ENCODE assay signal across 8 cellular contexts in genomic region chr17:50426472-50426782, GRCh38.
A peak's percentile ranks its signal among the peaks of the same experiment; 100 is the strongest.
DNase-seq lines count a peak whose midpoint lies in the region; ATAC-seq lines count a peak whose summit lies in the region.

No MANE protein-coding gene starts in this region.

- H3K9ac ChIP-seq in iPS-20b (ENCODE audit: low read depth, low read length) (peak overlapping the region; percentile 54; the same call in 1 of the 2 replicates), stomach smooth muscle (ENCODE audit: low read length in 2 of 2) (peak overlapping the region; percentile 48 to 71)

- H3K4me1 Mint-ChIP-seq in activated naive CD8-positive, alpha-beta T cell (ENCODE audit: low read depth): peaks cover 24% of the 10 kb centered on the region

- H3K36me3 ChIP-seq in iPS-20b (ENCODE audit: insufficient read depth, low read depth, low read length) (no peaks in the 10 kb centered on the region), stomach smooth muscle (ENCODE audit: control insufficient read depth in 2 of 2, insufficient read depth in 2 of 2, low read length in 2 of 2) (no peaks in the 10 kb centered on the region)

- no peaks in the 10 kb centered on the region for H3K9me3 ChIP-seq in iPS-20b (ENCODE audit: insufficient read depth, low read depth, low read length)
- H3K9me3 ChIP-seq in stomach smooth muscle (ENCODE audit: control insufficient read depth in 2 of 2, low read length in 2 of 2): no peaks in the 10 kb centered on the region

- H3K27ac ChIP-seq in iPS-20b (ENCODE audit: low read length): no peak overlapping the region
- peak overlapping the region; percentile 62 for H3K27ac ChIP-seq in stomach smooth muscle (ENCODE audit: low read length)

- ATAC-seq in HG02588 (IDR thresholded peaks at IDR 0.05; ENCODE audit: unreplicated experiment) (peak; percentile 18), HG03469 (IDR thresholded peaks at IDR 0.05; ENCODE audit: unreplicated experiment) (no peak)

- no peaks in the 10 kb centered on the region for H3K36me3 Mint-ChIP-seq in activated naive CD8-positive, alpha-beta T cell

- H3K4me1 ChIP-seq in iPS-20b (ENCODE audit: insufficient read depth, low read length) (peaks cover 5% of the 10 kb centered on the region; the same call in 1 of the 2 replicates), stomach smooth muscle (ENCODE audit: control insufficient read depth, insufficient read depth, low read length) (peaks cover 24% of the 10 kb centered on the region)

- DNase-seq in NCI-H146 (lab: John Stamatoyannopoulos, UW) (no peak), SW480 (ENCODE audit: low spot score) (no peak), NCI-H1092 (lab: John Stamatoyannopoulos, UW) (no peak)

- no peaks in the 10 kb centered on the region for H3K27me3 Mint-ChIP-seq in activated naive CD8-positive, alpha-beta T cell

- no peaks in the 10 kb centered on the region for H3K9me3 Mint-ChIP-seq in activated naive CD8-positive, alpha-beta T cell (ENCODE audit: low read depth)

- H3K27ac Mint-ChIP-seq in activated naive CD8-positive, alpha-beta T cell: no peak overlapping the region

- H3K4me3 ChIP-seq in iPS-20b (ENCODE audit: low read length) (peak overlapping the region; percentile 76), stomach smooth muscle (ENCODE audit: low read length in 2 of 2) (peak overlapping the region; percentile 63 to 78)

- peaks cover 20% of the 10 kb centered on the region for H3K27me3 ChIP-seq in iPS-20b (ENCODE audit: insufficient read depth, low read length)
- no peaks in the 10 kb centered on the region for H3K27me3 ChIP-seq in stomach smooth muscle (ENCODE audit: control insufficient read depth in 1 of 2, insufficient read depth in 2 of 2, low read length in 2 of 2)

- H3K4me3 Mint-ChIP-seq in activated naive CD8-positive, alpha-beta T cell: peak overlapping the region; percentile 87
